ENCODE assay signal across 25 cellular contexts in the genomic region with DNA sequence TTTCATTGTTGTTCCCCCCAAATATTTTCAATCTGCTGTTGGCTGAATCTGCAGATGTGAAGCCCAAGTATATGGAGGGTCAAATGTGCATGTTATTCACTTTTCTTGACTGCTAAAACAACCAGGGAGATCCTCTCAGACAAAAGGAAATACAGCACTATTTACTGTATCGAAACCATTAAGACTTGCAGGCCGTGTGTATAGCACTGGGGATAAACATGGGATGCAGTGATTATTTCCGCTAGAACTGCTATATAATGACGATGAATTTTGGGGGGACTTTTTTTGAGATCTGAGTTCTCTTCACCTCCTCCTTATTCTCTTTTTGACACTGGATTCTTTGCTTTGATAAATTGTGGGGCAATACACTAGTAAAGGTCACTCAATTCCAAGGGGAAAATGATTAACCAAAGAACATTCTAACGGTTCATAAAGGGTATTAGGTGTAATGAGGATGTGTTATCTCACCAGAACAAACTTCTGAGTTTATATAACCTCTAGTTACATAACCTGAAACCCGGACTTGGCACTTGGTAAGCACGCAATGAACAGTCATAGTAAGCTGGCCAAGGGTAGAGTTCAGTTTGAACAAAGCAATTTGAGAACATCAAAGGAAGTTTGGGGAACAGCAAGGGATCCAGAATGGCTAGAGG. TPM values are rescaled to one million over a fixed set of nuclear protein-coding genes. Genes with fewer than 3 reads are reported as not detected.
"Had no signal": no experiment of that assay in that cellular context is flagged by ENCODE, and none has a peak within 500 bp of the region (broad histone marks: within the 10 kb centered on the region; RNA-seq: fewer than 3 reads in every experiment).

No MANE protein-coding gene starts in this region.

- H3K27ac ChIP-seq: gastrocnemius medialis, neural progenitor cell, stomach, testis, upper lobe of left lung had no signal

- H3K9me3 ChIP-seq: gastrocnemius medialis, testis, upper lobe of left lung had no signal

- H3K9ac ChIP-seq: neural progenitor cell had no signal

- H3K4me1 ChIP-seq: gastrocnemius medialis, testis, upper lobe of left lung had no signal

- H3K27me3 ChIP-seq: gastrocnemius medialis, neural progenitor cell, stomach, testis, upper lobe of left lung had no signal

- ATAC-seq: activated CD8-positive, alpha-beta T cell treated with anti-CD3 and anti-CD28 coated beads for 36 hours; activated T-helper 17 cell treated with anti-CD3 and anti-CD28 coated beads, Interleukin-2, amount 50 U/mL, for 72 hours; gastrocnemius medialis; left ventricle myocardium superior; naive thymus-derived CD4-positive, alpha-beta T cell; sciatic nerve; stimulated activated effector memory CD8-positive, alpha-beta T cell treated with anti-CD3 and anti-CD28 coated beads, Interleukin-12 subunit alpha, Interleukin-12 subunit beta, amount 100 ng/mL, for 72 hours; T-cell had no signal

- H3K36me3 ChIP-seq: gastrocnemius medialis, neural progenitor cell, stomach, upper lobe of left lung had no signal

- H3K4me3 ChIP-seq: gastrocnemius medialis, neural progenitor cell, stomach, upper lobe of left lung had no signal

- DNase-seq: activated B cell treated with CpG ODN at 0.5 μM for 24 hours; activated CD4-positive, alpha-beta T cell treated with anti-CD3 and anti-CD28 coated beads, Interleukin-2, amount 10 ng/mL, durations not matched to agents 24 days and 14 days; activated CD8-positive, alpha-beta T cell treated with anti-CD3 and anti-CD28 coated beads for 36 hours; activated naive CD4-positive, alpha-beta T cell; activated naive CD8-positive, alpha-beta T cell treated with anti-CD3 and anti-CD28 coated beads for 36 hours; activated T-cell treated with anti-CD3 and anti-CD28 coated beads, Interleukin-2, amount 50 U/mL, for 1 hour; amniotic stem cell; cortex of kidney; gastrocnemius medialis; head of caudate nucleus; kidney; left ventricle myocardium superior; naive thymus-derived CD4-positive, alpha-beta T cell; stimulated activated CD4-positive, alpha-beta T cell treated with anti-CD3 and anti-CD28 coated beads, Interleukin-4, amount 100 ng/mL, for 24 hours; stomach; T-cell; testis; upper lobe of left lung had no signal

RNA-seq across cellular contexts. Expression of a gene that starts 3.5 kb away (rescaled TPM):
- total RNA-seq: activated B cell treated with CpG ODN at 0.5 μM for 24 hours; activated CD4-positive, alpha-beta T cell treated with anti-CD3 and anti-CD28 coated beads, Interleukin-2, amount 10 ng/mL, durations not matched to agents 24 days and 14 days; activated CD8-positive, alpha-beta T cell treated with anti-CD3 and anti-CD28 coated beads for 36 hours; activated naive CD8-positive, alpha-beta T cell treated with anti-CD3 and anti-CD28 coated beads for 36 hours; activated T-helper 17 cell treated with anti-CD3 and anti-CD28 coated beads, Interleukin-2, amount 50 U/mL, for 72 hours; left ventricle myocardium superior; mononuclear cell; naive thymus-derived CD4-positive, alpha-beta T cell; osteocyte; pulmonary artery endothelial cell; sciatic nerve; T-cell had no signal
- polyA plus RNA-seq: naive thymus-derived CD4-positive, alpha-beta T cell had no signal

RNA-seq across cellular contexts. Expression of a gene that starts 21.6 kb away (rescaled TPM):
- total RNA-seq: activated B cell treated with CpG ODN at 0.5 μM for 24 hours; activated CD4-positive, alpha-beta T cell treated with anti-CD3 and anti-CD28 coated beads, Interleukin-2, amount 10 ng/mL, durations not matched to agents 24 days and 14 days; activated CD8-positive, alpha-beta T cell treated with anti-CD3 and anti-CD28 coated beads for 36 hours; activated naive CD8-positive, alpha-beta T cell treated with anti-CD3 and anti-CD28 coated beads for 36 hours; activated T-helper 17 cell treated with anti-CD3 and anti-CD28 coated beads, Interleukin-2, amount 50 U/mL, for 72 hours; gastrocnemius medialis; kidney; left ventricle myocardium superior; mononuclear cell; naive thymus-derived CD4-positive, alpha-beta T cell; osteocyte; pulmonary artery endothelial cell; sciatic nerve; T-cell; upper lobe of left lung had no signal
- polyA plus RNA-seq: naive thymus-derived CD4-positive, alpha-beta T cell had no signal

RNA-seq across cellular contexts. Expression of a gene that starts 27.7 kb away (rescaled TPM):
- total RNA-seq: activated B cell treated with CpG ODN at 0.5 μM for 24 hours; activated CD4-positive, alpha-beta T cell treated with anti-CD3 and anti-CD28 coated beads, Interleukin-2, amount 10 ng/mL, durations not matched to agents 24 days and 14 days; activated CD8-positive, alpha-beta T cell treated with anti-CD3 and anti-CD28 coated beads for 36 hours; activated naive CD8-positive, alpha-beta T cell treated with anti-CD3 and anti-CD28 coated beads for 36 hours; activated T-helper 17 cell treated with anti-CD3 and anti-CD28 coated beads, Interleukin-2, amount 50 U/mL, for 72 hours; left ventricle myocardium superior; mononuclear cell; naive thymus-derived CD4-positive, alpha-beta T cell; osteocyte; pulmonary artery endothelial cell; sciatic nerve; T-cell; testis had no signal
- polyA plus RNA-seq: naive thymus-derived CD4-positive, alpha-beta T cell; stomach had no signal

RNA-seq across cellular contexts. Expression of a gene that starts 38.0 kb away (rescaled TPM):
- total RNA-seq: activated B cell treated with CpG ODN at 0.5 μM for 24 hours; activated CD4-positive, alpha-beta T cell treated with anti-CD3 and anti-CD28 coated beads, Interleukin-2, amount 10 ng/mL, durations not matched to agents 24 days and 14 days; activated CD8-positive, alpha-beta T cell treated with anti-CD3 and anti-CD28 coated beads for 36 hours; activated naive CD8-positive, alpha-beta T cell treated with anti-CD3 and anti-CD28 coated beads for 36 hours; activated T-helper 17 cell treated with anti-CD3 and anti-CD28 coated beads, Interleukin-2, amount 50 U/mL, for 72 hours; left ventricle myocardium superior; mononuclear cell; naive thymus-derived CD4-positive, alpha-beta T cell; osteocyte; pulmonary artery endothelial cell; sciatic nerve; T-cell; testis had no signal
- polyA plus RNA-seq: naive thymus-derived CD4-positive, alpha-beta T cell had no signal

RNA-seq across cellular contexts. Expression of a gene that starts 43.8 kb away (rescaled TPM):
- total RNA-seq: activated B cell treated with CpG ODN at 0.5 μM for 24 hours; activated CD4-positive, alpha-beta T cell treated with anti-CD3 and anti-CD28 coated beads, Interleukin-2, amount 10 ng/mL, durations not matched to agents 24 days and 14 days; activated CD8-positive, alpha-beta T cell treated with anti-CD3 and anti-CD28 coated beads for 36 hours; activated naive CD8-positive, alpha-beta T cell treated with anti-CD3 and anti-CD28 coated beads for 36 hours; activated T-helper 17 cell treated with anti-CD3 and anti-CD28 coated beads, Interleukin-2, amount 50 U/mL, for 72 hours; gastrocnemius medialis; left ventricle myocardium superior; mononuclear cell; naive thymus-derived CD4-positive, alpha-beta T cell; osteocyte; pulmonary artery endothelial cell; sciatic nerve; T-cell had no signal
- polyA plus RNA-seq: naive thymus-derived CD4-positive, alpha-beta T cell; stomach had no signal
